1 cellular context compared by ENCODE assay signal in the genomic region with DNA sequence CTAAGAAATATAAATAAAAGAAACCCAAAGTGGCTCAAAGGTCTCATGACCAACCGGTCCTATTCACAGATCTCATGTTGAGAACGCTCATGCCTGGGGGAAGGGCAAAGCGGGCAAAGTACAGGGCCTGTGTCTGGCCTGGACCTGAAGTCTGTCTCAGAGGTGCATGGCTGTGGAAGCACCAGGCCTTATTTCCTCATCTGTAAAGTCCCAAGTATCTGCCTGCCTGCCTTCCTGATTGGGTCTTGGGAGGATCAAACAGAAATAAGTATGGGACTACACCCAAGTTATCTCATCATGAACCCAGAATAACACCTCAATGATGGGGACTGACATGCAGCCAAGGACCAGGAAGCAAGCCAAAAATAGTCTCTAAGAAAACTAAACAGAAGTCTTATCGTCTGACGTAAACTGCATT.
A peak's percentile ranks its signal among the peaks of the same experiment; 100 is the strongest.
TF ChIP-seq lines count a peak whose summit lies in the region.

No MANE protein-coding gene starts in this region.

TF ChIP-seq in liver, 16 proteins besides CTCF, POLR2A, EP300 and RAD21 (continued from another document):
- TF ChIP-seq JUND (IDR thresholded peaks at IDR 0.05) (peak in 1 of 2 donors; percentile 66), FOXA1 (IDR thresholded peaks at IDR 0.05) (no peak), HNF4A (conservative IDR thresholded peaks at IDR 0.05) (peak; percentile 92 to 95), HNF4G (IDR thresholded peaks at IDR 0.05) (peak; percentile 83), GABPA (IDR thresholded peaks at IDR 0.05 in 1 of 2, conservative IDR thresholded peaks at IDR 0.05 in 1 of 2) (no peak), TAF1 (conservative IDR thresholded peaks at IDR 0.05) (no peak), YY1 (IDR thresholded peaks at IDR 0.05) (peak; percentile 30), RXRA (IDR thresholded peaks at IDR 0.05) (peak; percentile 40 to 73), FOXA2 (IDR thresholded peaks at IDR 0.05) (no peak), EGR1 (IDR thresholded peaks at IDR 0.05; ENCODE audit: low read depth in 2 of 2) (no peak), SP1 (IDR thresholded peaks at IDR 0.05) (peak; percentile 70), NR2F2 (IDR thresholded peaks at IDR 0.05) (no peak)
- TF ChIP-seq, protein P1, sequence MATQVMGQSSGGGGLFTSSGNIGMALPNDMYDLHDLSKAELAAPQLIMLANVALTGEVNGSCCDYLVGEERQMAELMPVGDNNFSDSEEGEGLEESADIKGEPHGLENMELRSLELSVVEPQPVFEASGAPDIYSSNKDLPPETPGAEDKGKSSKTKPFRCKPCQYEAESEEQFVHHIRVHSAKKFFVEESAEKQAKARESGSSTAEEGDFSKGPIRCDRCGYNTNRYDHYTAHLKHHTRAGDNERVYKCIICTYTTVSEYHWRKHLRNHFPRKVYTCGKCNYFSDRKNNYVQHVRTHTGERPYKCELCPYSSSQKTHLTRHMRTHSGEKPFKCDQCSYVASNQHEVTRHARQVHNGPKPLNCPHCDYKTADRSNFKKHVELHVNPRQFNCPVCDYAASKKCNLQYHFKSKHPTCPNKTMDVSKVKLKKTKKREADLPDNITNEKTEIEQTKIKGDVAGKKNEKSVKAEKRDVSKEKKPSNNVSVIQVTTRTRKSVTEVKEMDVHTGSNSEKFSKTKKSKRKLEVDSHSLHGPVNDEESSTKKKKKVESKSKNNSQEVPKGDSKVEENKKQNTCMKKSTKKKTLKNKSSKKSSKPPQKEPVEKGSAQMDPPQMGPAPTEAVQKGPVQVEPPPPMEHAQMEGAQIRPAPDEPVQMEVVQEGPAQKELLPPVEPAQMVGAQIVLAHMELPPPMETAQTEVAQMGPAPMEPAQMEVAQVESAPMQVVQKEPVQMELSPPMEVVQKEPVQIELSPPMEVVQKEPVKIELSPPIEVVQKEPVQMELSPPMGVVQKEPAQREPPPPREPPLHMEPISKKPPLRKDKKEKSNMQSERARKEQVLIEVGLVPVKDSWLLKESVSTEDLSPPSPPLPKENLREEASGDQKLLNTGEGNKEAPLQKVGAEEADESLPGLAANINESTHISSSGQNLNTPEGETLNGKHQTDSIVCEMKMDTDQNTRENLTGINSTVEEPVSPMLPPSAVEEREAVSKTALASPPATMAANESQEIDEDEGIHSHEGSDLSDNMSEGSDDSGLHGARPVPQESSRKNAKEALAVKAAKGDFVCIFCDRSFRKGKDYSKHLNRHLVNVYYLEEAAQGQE (IDR thresholded peaks at IDR 0.05): no peak
- TF ChIP-seq, protein P2, sequence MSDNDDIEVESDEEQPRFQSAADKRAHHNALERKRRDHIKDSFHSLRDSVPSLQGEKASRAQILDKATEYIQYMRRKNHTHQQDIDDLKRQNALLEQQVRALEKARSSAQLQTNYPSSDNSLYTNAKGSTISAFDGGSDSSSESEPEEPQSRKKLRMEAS (IDR thresholded peaks at IDR 0.05): peak; percentile 43
- TF ChIP-seq, protein P3, sequence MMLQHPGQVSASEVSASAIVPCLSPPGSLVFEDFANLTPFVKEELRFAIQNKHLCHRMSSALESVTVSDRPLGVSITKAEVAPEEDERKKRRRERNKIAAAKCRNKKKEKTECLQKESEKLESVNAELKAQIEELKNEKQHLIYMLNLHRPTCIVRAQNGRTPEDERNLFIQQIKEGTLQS (IDR thresholded peaks at IDR 0.05): no peak
